Comparison of ENCODE assay signal across 20 cellular contexts in genomic region chr13:91714726-91715334, GRCh38.
"Had no signal": no experiment of that assay in that cellular context is flagged by ENCODE, and none has a peak within 500 bp of the region (broad histone marks: within the 10 kb centered on the region; RNA-seq: fewer than 3 reads in every experiment).

No MANE protein-coding gene starts in this region.

- H3K79me2 ChIP-seq: hepatocyte had no signal

- H3K4me3 Mint-ChIP-seq: activated CD4-positive, alpha-beta memory T cell treated with anti-CD3 and anti-CD28 coated beads for 36 hours; activated CD8-positive, alpha-beta memory T cell treated with anti-CD3 and anti-CD28 coated beads, Interleukin-2, amount 10 ng/mL, durations not matched to agents 7 days and 5 days; naive thymus-derived CD8-positive, alpha-beta T cell; type B pancreatic cell had no signal

- H3K4me1 Mint-ChIP-seq: activated CD8-positive, alpha-beta memory T cell treated with anti-CD3 and anti-CD28 coated beads, Interleukin-2, amount 10 ng/mL, durations not matched to agents 7 days and 5 days; naive thymus-derived CD8-positive, alpha-beta T cell had no signal

- H3K36me3 ChIP-seq: adrenal gland, left lung, right atrium auricular region had no signal

- ATAC-seq: activated CD8-positive, alpha-beta memory T cell treated with anti-CD3 and anti-CD28 coated beads, Interleukin-2, amount 10 ng/mL, durations not matched to agents 7 days and 5 days; esophagus mucosa; left lung; naive thymus-derived CD8-positive, alpha-beta T cell had no signal

- H3K27me3 ChIP-seq: adrenal gland, hepatocyte, left lung, right atrium auricular region had no signal

- DNase-seq: activated CD4-positive, alpha-beta memory T cell treated with anti-CD3 and anti-CD28 coated beads for 36 hours; activated CD8-positive, alpha-beta memory T cell treated with anti-CD3 and anti-CD28 coated beads, Interleukin-2, amount 10 ng/mL, durations not matched to agents 7 days and 5 days; activated naive CD4-positive, alpha-beta T cell treated with anti-CD3 and anti-CD28 coated beads, Interleukin-2, amount 50 U/mL, for 16 hours; activated T-cell treated with anti-CD3 and anti-CD28 coated beads, Interleukin-2, amount 50 U/mL, for 1 hour; adrenal gland; left lung; mammary epithelial cell; naive thymus-derived CD8-positive, alpha-beta T cell; stimulated activated CD4-positive, alpha-beta T cell treated with anti-CD3 and anti-CD28 coated beads, Interleukin-15, amount 100 ng/mL, for 24 hours; stimulated activated CD4-positive, alpha-beta T cell treated with anti-CD3 and anti-CD28 coated beads, Interleukin-4, amount 100 ng/mL, for 24 hours; stimulated activated naive CD4-positive, alpha-beta T cell; substantia nigra had no signal

- H3K4me1 ChIP-seq: left lung, right atrium auricular region had no signal

- H3K4me3 ChIP-seq: adrenal gland, hepatocyte, left lung, right atrium auricular region, skin epidermis had no signal

- H3K27ac Mint-ChIP-seq: activated CD4-positive, alpha-beta memory T cell treated with anti-CD3 and anti-CD28 coated beads for 36 hours; activated CD8-positive, alpha-beta memory T cell treated with anti-CD3 and anti-CD28 coated beads, Interleukin-2, amount 10 ng/mL, durations not matched to agents 7 days and 5 days; naive thymus-derived CD8-positive, alpha-beta T cell; type B pancreatic cell had no signal

- H3K27ac ChIP-seq: adrenal gland, hepatocyte, left lung, right atrium auricular region, skin epidermis, VCaP had no signal

- H3K36me3 Mint-ChIP-seq: activated CD4-positive, alpha-beta memory T cell treated with anti-CD3 and anti-CD28 coated beads for 36 hours; activated CD8-positive, alpha-beta memory T cell treated with anti-CD3 and anti-CD28 coated beads, Interleukin-2, amount 10 ng/mL, durations not matched to agents 7 days and 5 days; naive thymus-derived CD8-positive, alpha-beta T cell; type B pancreatic cell had no signal

- H3K9me3 Mint-ChIP-seq: activated CD4-positive, alpha-beta memory T cell treated with anti-CD3 and anti-CD28 coated beads for 36 hours; naive thymus-derived CD8-positive, alpha-beta T cell; type B pancreatic cell had no signal

- H3K27me3 Mint-ChIP-seq: activated CD4-positive, alpha-beta memory T cell treated with anti-CD3 and anti-CD28 coated beads for 36 hours; activated CD8-positive, alpha-beta memory T cell treated with anti-CD3 and anti-CD28 coated beads, Interleukin-2, amount 10 ng/mL, durations not matched to agents 7 days and 5 days; type B pancreatic cell had no signal

- H3K4me2 ChIP-seq: hepatocyte had no signal

- FAIRE-seq: endometrium, keratinocyte had no signal
